In genomic region chr16:86120201-86120981, GRCh38 we compare ENCODE assay signal across 20 cellular contexts.
DNase-seq lines count a peak whose midpoint lies in the region; ATAC-seq and TF ChIP-seq lines count a peak whose summit lies in the region.
"Had no signal": no experiment of that assay in that cellular context is flagged by ENCODE, and none has a peak within 500 bp of the region (broad histone marks: within the 10 kb centered on the region; RNA-seq: fewer than 3 reads in every experiment).

No MANE protein-coding gene starts in this region.

- no peaks in the 10 kb centered on the region for H3K9me3 ChIP-seq in hepatocyte (ENCODE audit: low read depth)
- H3K9me3 ChIP-seq in A673 (ENCODE audit: low read depth, low read length, poor library complexity, severe bottlenecking) = no peaks in the 10 kb centered on the region
- H3K9me3 ChIP-seq: HAP-1, Peyer's patch had no signal

- H3K79me2 ChIP-seq in hepatocyte = no peaks in the 10 kb centered on the region

- H3K27me3 ChIP-seq in hepatocyte (no peaks in the 10 kb centered on the region), A673 (replicated peaks; ENCODE audit: insufficient read depth, low read depth, low read length, poor library complexity) (peaks cover 84% of the 10 kb centered on the region)
- H3K27me3 ChIP-seq: Peyer's patch had no signal

- CTCF ChIA-PET in activated CD4-positive, alpha-beta T cell treated with anti-CD3 and anti-CD28 coated beads for 36 hours (lab: Charles Lee) = interaction anchor here (0.8 to 1.5 kb wide), 3 partner anchors 17 to 1185 kb away, joined by 3 read pairs; no protein-coding TSS in a partner anchor
- CTCF ChIA-PET in A673 (lab: Charles Lee) = no interaction called here

- H3K36me3 ChIP-seq in hepatocyte (replicated peaks; ENCODE audit: insufficient read depth, low read depth) = no peaks in the 10 kb centered on the region
- no peaks in the 10 kb centered on the region for H3K36me3 ChIP-seq in A673 (ENCODE audit: insufficient read depth, low read length, poor library complexity, severe bottlenecking)
- H3K36me3 ChIP-seq: HAP-1, Peyer's patch had no signal

- intact Hi-C loops in activated CD4-positive, alpha-beta T cell treated with anti-CD3 and anti-CD28 coated beads for 36 hours (cut with DNase I, micrococcal nuclease) = no loop called here
- intact Hi-C loops in A673 (cut with micrococcal nuclease; ENCODE audit: unreplicated experiment) = no loop called here

- peaks cover 4% of the 10 kb centered on the region for H3K4me1 Mint-ChIP-seq in activated CD4-positive, alpha-beta T cell treated with anti-CD3 and anti-CD28 coated beads for 36 hours
- H3K4me1 Mint-ChIP-seq: IgD-negative memory B cell had no signal

- no peaks in the 10 kb centered on the region for H3K9me2 ChIP-seq in hepatocyte (replicated peaks; ENCODE audit: insufficient read depth)

- TF ChIP-seq CTCF in hepatocyte (IDR thresholded peaks at IDR 0.05; ENCODE audit: poor library complexity) = no peak
- TF ChIP-seq CTCF in A673 (conservative IDR thresholded peaks at IDR 0.05; ENCODE audit: low read depth, low read length) = no peak

- H3K4me3 Mint-ChIP-seq in activated CD4-positive, alpha-beta T cell treated with anti-CD3 and anti-CD28 coated beads for 36 hours = no peak overlapping the region
- H3K4me3 Mint-ChIP-seq: CD8-positive, alpha-beta T cell; IgD-negative memory B cell had no signal

- POLR2A ChIA-PET in activated CD4-positive, alpha-beta T cell treated with anti-CD3 and anti-CD28 coated beads for 36 hours (lab: Charles Lee) = interaction anchor here (0.7 kb wide), 1 partner anchor 299 kb away, joined by 4 read pairs; no protein-coding TSS in a partner anchor
- POLR2A ChIA-PET in A673 (lab: Charles Lee; ENCODE audit: low non-redundant PET) = no interaction called here

- H3K36me3 Mint-ChIP-seq in activated CD4-positive, alpha-beta T cell treated with anti-CD3 and anti-CD28 coated beads for 36 hours (ENCODE audit: low read depth) = no peaks in the 10 kb centered on the region
- H3K36me3 Mint-ChIP-seq: CD8-positive, alpha-beta T cell; IgD-negative memory B cell had no signal

- H3K4me3 ChIP-seq in hepatocyte = no peak overlapping the region
- H3K4me3 ChIP-seq in A673 (ENCODE audit: low read depth, low read length, poor library complexity, severe bottlenecking) = no peak overlapping the region
- H3K4me3 ChIP-seq: HAP-1, Peyer's patch, SK-N-MC had no signal

- H3K4me2 ChIP-seq in hepatocyte = no peak overlapping the region

- H3K27ac ChIP-seq in hepatocyte = no peak overlapping the region
- no peak overlapping the region for H3K27ac ChIP-seq in A673 (ENCODE audit: low read depth, low read length, poor library complexity, severe bottlenecking)
- H3K27ac ChIP-seq: 22Rv1, HL-60, Peyer's patch, SK-N-MC had no signal

- H3K4me1 ChIP-seq in hepatocyte (ENCODE audit: insufficient read depth) (peaks cover 22% of the 10 kb centered on the region), A673 (ENCODE audit: insufficient read depth, low read length, poor library complexity, severe bottlenecking) (no peaks in the 10 kb centered on the region)
- H3K4me1 ChIP-seq: HAP-1 had no signal

- H2AFZ ChIP-seq in hepatocyte = no peak overlapping the region

- 78% methylated on average over 6 of the region's 6 CpGs for WGBS in hepatocyte (ENCODE audit: low lambda C conversion rate, missing lambda C conversion rate)

- peaks cover 10% of the 10 kb centered on the region for H3K27me3 Mint-ChIP-seq in activated CD4-positive, alpha-beta T cell treated with anti-CD3 and anti-CD28 coated beads for 36 hours

- peak; percentile 65 for ATAC-seq in activated CD4-positive, alpha-beta T cell treated with anti-CD3 and anti-CD28 coated beads for 36 hours
- ATAC-seq: CD8-positive, alpha-beta T cell had no signal

- no peaks in the 10 kb centered on the region for H4K20me1 ChIP-seq in hepatocyte (ENCODE audit: insufficient read depth, poor library complexity, severe bottlenecking)

- no TSS peak for BruUV-seq in A673 (replicated peaks; lab: Mats Ljungman, UMichigan)

- H3K27ac Mint-ChIP-seq in activated CD4-positive, alpha-beta T cell treated with anti-CD3 and anti-CD28 coated beads for 36 hours = no peak overlapping the region
- H3K27ac Mint-ChIP-seq: CD8-positive, alpha-beta T cell had no signal

- H3K9me3 Mint-ChIP-seq in activated CD4-positive, alpha-beta T cell treated with anti-CD3 and anti-CD28 coated beads for 36 hours (ENCODE audit: low read depth) = no peaks in the 10 kb centered on the region
- H3K9me3 Mint-ChIP-seq: CD8-positive, alpha-beta T cell; IgD-negative memory B cell had no signal

- DNase-seq in activated CD4-positive, alpha-beta T cell treated with anti-CD3 and anti-CD28 coated beads for 36 hours = no peak
- DNase-seq in activated CD4-positive, alpha-beta T cell treated with anti-CD3 and anti-CD28 coated beads, Interleukin-2, amount 50 U/mL, for 48 hours = no peak
- DNase-seq in RKO (ENCODE audit: low spot score) = peak; percentile 16
- DNase-seq in hepatocyte (ENCODE audit: low spot score) = peak; percentile 28
- peak; percentile 4 for DNase-seq in renal cortical epithelial cell (ENCODE audit: low read depth)
- no peak for DNase-seq in SIG-M5 (lab: John Stamatoyannopoulos, UW)
- DNase-seq in A673 (ENCODE audit: low spot score) = no peak
- DNase-seq in C1 segment of cervical spinal cord (lab: John Stamatoyannopoulos, UW) = no peak
- DNase-seq: CD8-positive, alpha-beta T cell; DMS79 treated with DMSO at 0.1 percent for 48 hours; Kasumi-1; NCI-H1105; NCI-H2081; Right ventricle myocardium superior had no signal

Comparison
In these comparisons a context has a peak if more than half of its experiments do, and no peak if none do; other contexts are left out.
1. DNase-seq: peak in RKO (single experiment), hepatocyte (single experiment) and renal cortical epithelial cell (single experiment); none in activated CD4-positive, alpha-beta T cell treated with anti-CD3 and anti-CD28 coated beads for 36 hours (single experiment), activated CD4-positive, alpha-beta T cell treated with anti-CD3 and anti-CD28 coated beads, Interleukin-2, amount 50 U/mL, for 48 hours (0 of 2), SIG-M5 (single experiment), A673 (single experiment) and C1 segment of cervical spinal cord (0 of 14).